1 cellular context compared by ENCODE assay signal in the genomic region with DNA sequence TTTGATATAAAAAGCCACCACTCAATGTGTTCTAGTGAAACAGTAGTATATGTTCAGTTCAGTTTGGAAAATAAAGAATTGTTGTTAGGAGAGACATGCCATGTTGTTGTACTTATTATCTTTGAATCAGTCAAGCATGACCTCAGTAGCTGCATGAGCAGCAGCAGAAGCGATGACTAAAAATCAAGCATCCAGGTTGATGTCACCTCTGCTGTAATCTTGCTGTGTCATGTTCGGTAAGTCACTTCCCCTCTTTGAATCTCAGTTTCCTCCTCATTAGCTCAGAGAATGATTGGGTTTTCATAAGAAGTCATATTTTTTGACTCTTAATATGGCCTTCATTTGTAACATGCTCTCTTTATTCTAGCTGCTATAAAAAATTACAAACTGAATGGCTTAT.
TF ChIP-seq lines count a peak whose summit lies in the region.

No MANE protein-coding gene starts in this region.

TF ChIP-seq in IMR-90, 13 proteins besides CTCF, POLR2A, EP300 and RAD21 (continued from another document):
- peak; percentile 89 for TF ChIP-seq NFE2L2 (IDR thresholded peaks at IDR 0.05; ENCODE audit: low read depth, low read length)
- no peak for TF ChIP-seq CEBPB (IDR thresholded peaks at IDR 0.05; ENCODE audit: low read depth, low read length)
- peak; percentile 54 for TF ChIP-seq MAFK (IDR thresholded peaks at IDR 0.05; ENCODE audit: low read depth, low read length)
- TF ChIP-seq FOS (IDR thresholded peaks at IDR 0.05; ENCODE audit: low read depth, low read length) = no peak
- TF ChIP-seq CHD1 (IDR thresholded peaks at IDR 0.05; ENCODE audit: low read depth, low read length) = no peak
